Comparison of ENCODE assay signal across 8 cellular contexts in the genomic region with DNA sequence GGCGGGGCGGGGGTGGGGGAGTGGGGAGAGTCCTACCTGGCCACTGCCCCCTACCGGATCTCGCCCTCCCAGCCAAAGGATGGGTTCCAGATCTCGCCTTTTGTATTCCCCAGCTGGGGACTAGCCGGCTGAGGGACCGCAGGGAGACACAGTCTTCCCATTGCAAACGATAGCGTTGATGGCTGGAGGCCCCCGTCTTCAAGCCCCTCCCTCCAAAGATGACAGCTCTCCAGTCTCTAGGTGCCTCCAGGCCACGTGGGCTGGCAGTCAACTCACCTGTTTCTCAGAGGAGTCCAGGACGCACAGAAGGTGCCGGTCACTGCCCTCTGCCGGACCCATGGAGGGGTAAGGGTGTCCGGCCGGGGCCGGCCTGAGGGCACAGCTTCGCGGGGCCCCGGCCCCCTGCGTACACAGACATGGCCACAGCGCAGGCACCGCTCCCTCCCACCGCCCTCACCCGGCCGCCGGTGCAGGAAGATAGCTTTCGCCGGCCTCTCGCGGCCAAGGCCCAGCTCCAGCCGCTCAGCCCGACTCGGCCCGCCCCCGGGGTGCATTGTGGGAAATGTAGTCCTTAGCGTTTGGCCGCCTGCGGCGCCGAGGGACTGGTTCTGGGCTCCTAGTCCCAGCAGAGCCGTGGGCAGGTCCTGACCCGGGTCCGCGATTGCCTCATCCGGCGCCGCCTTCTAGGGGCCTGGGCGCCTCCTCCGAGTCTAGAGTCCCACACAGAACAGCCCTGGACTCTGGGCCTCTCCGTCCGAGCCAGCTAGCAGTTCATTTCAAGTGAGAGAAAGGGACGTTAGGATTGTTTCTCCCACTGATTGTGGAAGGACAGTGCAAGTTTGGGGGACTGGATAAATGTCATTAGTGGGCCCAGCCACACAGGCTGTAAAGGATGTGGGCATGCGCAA. TPM values are rescaled to one million over a fixed set of nuclear protein-coding genes. Genes with fewer than 3 reads are reported as not detected.
DNase-seq lines count a peak whose midpoint lies in the region; ATAC-seq, FAIRE-seq and TF ChIP-seq lines count a peak whose summit lies in the region.

A gene with protein sequence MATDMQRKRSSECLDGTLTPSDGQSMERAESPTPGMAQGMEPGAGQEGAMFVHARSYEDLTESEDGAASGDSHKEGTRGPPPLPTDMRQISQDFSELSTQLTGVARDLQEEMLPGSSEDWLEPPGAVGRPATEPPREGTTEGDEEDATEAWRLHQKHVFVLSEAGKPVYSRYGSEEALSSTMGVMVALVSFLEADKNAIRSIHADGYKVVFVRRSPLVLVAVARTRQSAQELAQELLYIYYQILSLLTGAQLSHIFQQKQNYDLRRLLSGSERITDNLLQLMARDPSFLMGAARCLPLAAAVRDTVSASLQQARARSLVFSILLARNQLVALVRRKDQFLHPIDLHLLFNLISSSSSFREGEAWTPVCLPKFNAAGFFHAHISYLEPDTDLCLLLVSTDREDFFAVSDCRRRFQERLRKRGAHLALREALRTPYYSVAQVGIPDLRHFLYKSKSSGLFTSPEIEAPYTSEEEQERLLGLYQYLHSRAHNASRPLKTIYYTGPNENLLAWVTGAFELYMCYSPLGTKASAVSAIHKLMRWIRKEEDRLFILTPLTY (minus strand): TSS at position 479 of the 908 bp plus-strand sequence. CDS start 16,465 bp downstream, outside the sequence.

- peak; percentile 81 for FAIRE-seq in GM19239 (lab: Jason Lieb, UNC)

- H3K4me3 Mint-ChIP-seq in CD14-positive monocyte: peak within 1 kb of the TSS; percentile 82 to 93

- intact Hi-C loops in CD14-positive monocyte (cut with micrococcal nuclease): loop anchor here (1.0 to 10.0 kb wide), 3 partner anchors 11 to 425 kb away; a partner anchor contains a TSS

- H3K4me1 Mint-ChIP-seq in CD14-positive monocyte: peaks cover 30% of the 10 kb centered on the region

- no peaks in the 10 kb centered on the region for H3K36me3 ChIP-seq in liver (ENCODE audit: control insufficient read depth in 4 of 4, insufficient read depth in 3 of 4, low read depth in 1 of 4, low read length in 3 of 4)

- H3K27ac ChIP-seq in liver (ENCODE audit: low read depth in 1 of 2, low read length in 2 of 2): peak within 1 kb of the TSS; percentile 69 to 87

- H3K27me3 ChIP-seq in liver (ENCODE audit: control insufficient read depth in 4 of 4, insufficient read depth in 4 of 4, low read length in 3 of 4): no peaks in the 10 kb centered on the region

- H3K36me3 Mint-ChIP-seq in CD14-positive monocyte: peaks cover 0 to 1% of the 10 kb centered on the region in 2 donors

- no peaks in the 10 kb centered on the region for H3K9me3 ChIP-seq in liver (ENCODE audit: control insufficient read depth in 4 of 4, low read length in 3 of 4)

- peaks cover 0 to 3% (median 2%) of the 10 kb centered on the region in 3 donors for H3K27me3 Mint-ChIP-seq in CD14-positive monocyte (ENCODE audit: low read depth in 3 of 3)

- 2% methylated on average over 54 of the region's 54 CpGs for whole genome bisulfite sequencing in liver

- ATAC-seq in HG03442 (IDR thresholded peaks at IDR 0.05; ENCODE audit: unreplicated experiment): peak; percentile 91

- TF ChIP-seq CTCF in CD14-positive monocyte (IDR thresholded peaks at IDR 0.05) (peak; percentile 7), liver (IDR thresholded peaks at IDR 0.05; ENCODE audit: low read depth, low read length, missing input control) (no peak)

- H3K4me3 ChIP-seq in liver (ENCODE audit: low read depth in 1 of 3, low read length in 3 of 3): peak within 1 kb of the TSS; percentile 85 to 90 (median 89)

- peak within 1 kb of the TSS; percentile 50 to 88 (median 85) for H3K27ac Mint-ChIP-seq in CD14-positive monocyte

- no peaks in the 10 kb centered on the region for H3K9me3 Mint-ChIP-seq in CD14-positive monocyte

- peaks cover 0 to 12% (median 3%) of the 10 kb centered on the region in 4 donors for H3K4me1 ChIP-seq in liver (ENCODE audit: control insufficient read depth in 4 of 4, insufficient read depth in 4 of 4, low read length in 3 of 4)

- TF ChIP-seq RAD21 in liver (IDR thresholded peaks at IDR 0.05): peak; percentile 38 to 48

- DNase-seq in CD14-positive monocyte (ENCODE audit: low spot score) (peak; percentile 84), GM19239 (ENCODE audit: insufficient read length, low spot score) (peak; percentile 82), NCI-H748 (lab: John Stamatoyannopoulos, UW; ENCODE audit: unreplicated experiment) (peak; percentile 79), dermis blood vessel endothelial cell (peak; percentile 94)
- DNase-seq in activated CD4-positive, alpha-beta T cell treated with anti-CD3 and anti-CD28 coated beads, Interleukin-2, amount 50 U/mL, for 4 hours: peak; percentile 81 to 84
- DNase-seq in stimulated activated CD4-positive, alpha-beta T cell treated with anti-CD3 and anti-CD28 coated beads, Interleukin-4, amount 100 ng/mL, for 24 hours: peak; percentile 89

- peak within 1 kb of the TSS in 1 of 2 donors; percentile 70 for H3K9ac ChIP-seq in liver (ENCODE audit: low read depth in 1 of 2, low read length in 2 of 2)

TF ChIP-seq in liver, 16 proteins besides CTCF, POLR2A, EP300 and RAD21:
- TF ChIP-seq FOXA2 (IDR thresholded peaks at IDR 0.05) (no peak), FOXA1 (IDR thresholded peaks at IDR 0.05) (no peak), GABPA (IDR thresholded peaks at IDR 0.05 in 1 of 2, conservative IDR thresholded peaks at IDR 0.05 in 1 of 2) (peak in 1 of 2 donors; percentile 69), JUND (IDR thresholded peaks at IDR 0.05) (peak in 1 of 2 donors; percentile 51), EGR1 (IDR thresholded peaks at IDR 0.05; ENCODE audit: low read depth in 2 of 2) (no peak), NR2F2 (IDR thresholded peaks at IDR 0.05) (peak; percentile 88), HNF4G (IDR thresholded peaks at IDR 0.05) (peak; percentile 45), YY1 (IDR thresholded peaks at IDR 0.05) (peak; percentile 84), SP1 (IDR thresholded peaks at IDR 0.05) (peak; percentile 78), HNF4A (conservative IDR thresholded peaks at IDR 0.05) (peak; percentile 65 to 85), TAF1 (conservative IDR thresholded peaks at IDR 0.05) (peak; percentile 28), RXRA (IDR thresholded peaks at IDR 0.05) (peak; percentile 18 to 38)
- TF ChIP-seq, protein P1, sequence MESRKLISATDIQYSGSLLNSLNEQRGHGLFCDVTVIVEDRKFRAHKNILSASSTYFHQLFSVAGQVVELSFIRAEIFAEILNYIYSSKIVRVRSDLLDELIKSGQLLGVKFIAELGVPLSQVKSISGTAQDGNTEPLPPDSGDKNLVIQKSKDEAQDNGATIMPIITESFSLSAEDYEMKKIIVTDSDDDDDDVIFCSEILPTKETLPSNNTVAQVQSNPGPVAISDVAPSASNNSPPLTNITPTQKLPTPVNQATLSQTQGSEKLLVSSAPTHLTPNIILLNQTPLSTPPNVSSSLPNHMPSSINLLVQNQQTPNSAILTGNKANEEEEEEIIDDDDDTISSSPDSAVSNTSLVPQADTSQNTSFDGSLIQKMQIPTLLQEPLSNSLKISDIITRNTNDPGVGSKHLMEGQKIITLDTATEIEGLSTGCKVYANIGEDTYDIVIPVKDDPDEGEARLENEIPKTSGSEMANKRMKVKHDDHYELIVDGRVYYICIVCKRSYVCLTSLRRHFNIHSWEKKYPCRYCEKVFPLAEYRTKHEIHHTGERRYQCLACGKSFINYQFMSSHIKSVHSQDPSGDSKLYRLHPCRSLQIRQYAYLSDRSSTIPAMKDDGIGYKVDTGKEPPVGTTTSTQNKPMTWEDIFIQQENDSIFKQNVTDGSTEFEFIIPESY (IDR thresholded peaks at IDR 0.05): no peak
- TF ChIP-seq, protein P2, sequence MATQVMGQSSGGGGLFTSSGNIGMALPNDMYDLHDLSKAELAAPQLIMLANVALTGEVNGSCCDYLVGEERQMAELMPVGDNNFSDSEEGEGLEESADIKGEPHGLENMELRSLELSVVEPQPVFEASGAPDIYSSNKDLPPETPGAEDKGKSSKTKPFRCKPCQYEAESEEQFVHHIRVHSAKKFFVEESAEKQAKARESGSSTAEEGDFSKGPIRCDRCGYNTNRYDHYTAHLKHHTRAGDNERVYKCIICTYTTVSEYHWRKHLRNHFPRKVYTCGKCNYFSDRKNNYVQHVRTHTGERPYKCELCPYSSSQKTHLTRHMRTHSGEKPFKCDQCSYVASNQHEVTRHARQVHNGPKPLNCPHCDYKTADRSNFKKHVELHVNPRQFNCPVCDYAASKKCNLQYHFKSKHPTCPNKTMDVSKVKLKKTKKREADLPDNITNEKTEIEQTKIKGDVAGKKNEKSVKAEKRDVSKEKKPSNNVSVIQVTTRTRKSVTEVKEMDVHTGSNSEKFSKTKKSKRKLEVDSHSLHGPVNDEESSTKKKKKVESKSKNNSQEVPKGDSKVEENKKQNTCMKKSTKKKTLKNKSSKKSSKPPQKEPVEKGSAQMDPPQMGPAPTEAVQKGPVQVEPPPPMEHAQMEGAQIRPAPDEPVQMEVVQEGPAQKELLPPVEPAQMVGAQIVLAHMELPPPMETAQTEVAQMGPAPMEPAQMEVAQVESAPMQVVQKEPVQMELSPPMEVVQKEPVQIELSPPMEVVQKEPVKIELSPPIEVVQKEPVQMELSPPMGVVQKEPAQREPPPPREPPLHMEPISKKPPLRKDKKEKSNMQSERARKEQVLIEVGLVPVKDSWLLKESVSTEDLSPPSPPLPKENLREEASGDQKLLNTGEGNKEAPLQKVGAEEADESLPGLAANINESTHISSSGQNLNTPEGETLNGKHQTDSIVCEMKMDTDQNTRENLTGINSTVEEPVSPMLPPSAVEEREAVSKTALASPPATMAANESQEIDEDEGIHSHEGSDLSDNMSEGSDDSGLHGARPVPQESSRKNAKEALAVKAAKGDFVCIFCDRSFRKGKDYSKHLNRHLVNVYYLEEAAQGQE (IDR thresholded peaks at IDR 0.05): peak; percentile 57
- TF ChIP-seq, protein P3, sequence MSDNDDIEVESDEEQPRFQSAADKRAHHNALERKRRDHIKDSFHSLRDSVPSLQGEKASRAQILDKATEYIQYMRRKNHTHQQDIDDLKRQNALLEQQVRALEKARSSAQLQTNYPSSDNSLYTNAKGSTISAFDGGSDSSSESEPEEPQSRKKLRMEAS (IDR thresholded peaks at IDR 0.05): peak; percentile 23
- TF ChIP-seq, protein P4, sequence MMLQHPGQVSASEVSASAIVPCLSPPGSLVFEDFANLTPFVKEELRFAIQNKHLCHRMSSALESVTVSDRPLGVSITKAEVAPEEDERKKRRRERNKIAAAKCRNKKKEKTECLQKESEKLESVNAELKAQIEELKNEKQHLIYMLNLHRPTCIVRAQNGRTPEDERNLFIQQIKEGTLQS (IDR thresholded peaks at IDR 0.05): peak; percentile 82

RNA-seq across cellular contexts. Expression of the gene that starts here (rescaled TPM):
- 1 to 10 TPM; 6.1 to 6.6 TPM for polyA plus RNA-seq in CD14-positive monocyte
- 14.6 and 16.3 TPM in 2 replicates for total RNA-seq in dermis blood vessel endothelial cell
- 1 to 10 TPM; 4.6 to 9.0 TPM for total RNA-seq in liver
- 1 to 10 TPM; 7.4 to 9.5 TPM for polyA plus RNA-seq in liver

Comparison
In these comparisons a context has a peak if more than half of its experiments do, and no peak if none do; other contexts are left out.
1. Peak in every context shown above with its lines: DNase-seq, ATAC-seq, H3K4me3 ChIP-seq and H3K27ac ChIP-seq.